Comparison of ENCODE assay signal across 1 cellular context in genomic region chr14:101233391-101233790, GRCh38.
TF ChIP-seq lines count a peak whose summit lies in the region.

No MANE protein-coding gene starts in this region.

TF ChIP-seq in H1, 55 proteins besides CTCF, POLR2A, EP300 and RAD21:
- TF ChIP-seq HDAC2 (IDR thresholded peaks at IDR 0.05; ENCODE audit: borderline replicate concordance in 1 of 2, low read depth in 2 of 2, low read length in 2 of 2) (no peak), SIRT6 (IDR thresholded peaks at IDR 0.05; ENCODE audit: low read length) (no peak), MAFK (IDR thresholded peaks at IDR 0.05; ENCODE audit: low read depth, low read length) (no peak), KDM1A (IDR thresholded peaks at IDR 0.05; ENCODE audit: borderline replicate concordance, low read length) (no peak), RXRA (IDR thresholded peaks at IDR 0.05; ENCODE audit: insufficient read depth, low read depth, low read length) (no peak), JUN (IDR thresholded peaks at IDR 0.05; ENCODE audit: low read depth, low read length) (no peak), SP4 (IDR thresholded peaks at IDR 0.05; ENCODE audit: low read length) (no peak)
